ENCODE assay signal across 1 cellular context in genomic region chr12:124863409-124864325, GRCh38.
TF ChIP-seq lines count a peak whose summit lies in the region.

SCARB1 (minus strand) TSS chr12:124863864; CDS start chr12:124863720, 144 bp downstream.

TF ChIP-seq in K562, 482 proteins besides CTCF, POLR2A, EP300 and RAD21 (continued from another document and continues in another):
- TF ChIP-seq CHD7 (IDR thresholded peaks at IDR 0.05; ENCODE audit: low read depth, low read length) (no peak), TCF7 (IDR thresholded peaks at IDR 0.05; ENCODE audit: borderline replicate concordance) (0 out of 2 replicates have a peak, but pooled peaks have one; percentile 21), GTF3C2 (IDR thresholded peaks at IDR 0.05; ENCODE audit: borderline replicate concordance, extremely low read depth, insufficient read length) (no peak), ZKSCAN8 (CRISPR knock-in tag; IDR thresholded peaks at IDR 0.05) (no peak), SOX6 (IDR thresholded peaks at IDR 0.05) (0 out of 2 replicates have a peak, but pooled peaks have one; percentile 27), KLF13 (tag; IDR thresholded peaks at IDR 0.05; ENCODE audit: borderline replicate concordance, low read depth) (0 out of 2 replicates have a peak, but pooled peaks have one; percentile 39), ZNF780A (CRISPR knock-in tag; IDR thresholded peaks at IDR 0.05) (no peak), ID3 (CRISPR knock-in tag; IDR thresholded peaks at IDR 0.05) (no peak), ID3 (tag; IDR thresholded peaks at IDR 0.05) (0 out of 2 replicates have a peak, but pooled peaks have one; percentile 16), TBP (optimal IDR thresholded peaks at IDR 0.05; ENCODE audit: low read depth, low read length) (peak; percentile 90), MAZ (CRISPR knock-in tag; conservative IDR thresholded peaks at IDR 0.05 in 1 of 2, IDR thresholded peaks at IDR 0.05 in 1 of 2) (peak; percentile 65 to 70; a peak in 3 of 4 replicates), ZNF324 (CRISPR knock-in tag; IDR thresholded peaks at IDR 0.05) (peak; percentile 30; the same call in 1 of the 2 replicates), PHB2 (IDR thresholded peaks at IDR 0.05; ENCODE audit: low read depth) (0 out of 2 replicates have a peak, but pooled peaks have one; percentile 16), GTF2E2 (tag; IDR thresholded peaks at IDR 0.05) (0 out of 2 replicates have a peak, but pooled peaks have one; percentile 51), CSDE1 (IDR thresholded peaks at IDR 0.05) (no peak), FIP1L1 (IDR thresholded peaks at IDR 0.05; ENCODE audit: low read depth, low read length, poor library complexity, severe bottlenecking) (peak; percentile 92), ZFX (CRISPR knock-in tag; IDR thresholded peaks at IDR 0.05) (peak; percentile 73), TAF9B (IDR thresholded peaks at IDR 0.05; ENCODE audit: partially characterized antibody) (peak; percentile 41), ZNF124 (CRISPR knock-in tag; IDR thresholded peaks at IDR 0.05) (0 out of 2 replicates have a peak, but pooled peaks have one; percentile 25), ZBTB2 (IDR thresholded peaks at IDR 0.05) (0 out of 2 replicates have a peak, but pooled peaks have one; percentile 26), ATF1 (CRISPR knock-in tag; IDR thresholded peaks at IDR 0.05) (no peak), ATF1 (tag; IDR thresholded peaks at IDR 0.05) (no peak), ZBTB17 (CRISPR knock-in tag; IDR thresholded peaks at IDR 0.05) (peak; percentile 46; the same call in 1 of the 2 replicates), ZBTB11 (CRISPR knock-in tag; IDR thresholded peaks at IDR 0.05) (0 out of 6 replicates have a peak, but pooled peaks of 1 of the 3 experiments have one; percentile 8), NR2C2 (CRISPR knock-in tag; IDR thresholded peaks at IDR 0.05) (peak; percentile 26; the same call in 1 of the 2 replicates), NR2C2 (tag; IDR thresholded peaks at IDR 0.05) (no peak), SMARCE1 (IDR thresholded peaks at IDR 0.05) (peak; percentile 79; the same call in 1 of the 2 replicates), HLTF (IDR thresholded peaks at IDR 0.05) (peak; percentile 85), NFE2L1 (tag; IDR thresholded peaks at IDR 0.05; ENCODE audit: borderline replicate concordance, low read depth) (no peak), ZBTB26 (CRISPR knock-in tag; IDR thresholded peaks at IDR 0.05) (peak; percentile 63; the same call in 1 of the 2 replicates), PKNOX1 (IDR thresholded peaks at IDR 0.05) (peak; percentile 26), JUND (IDR thresholded peaks at IDR 0.05; ENCODE audit: borderline replicate concordance, low read depth, low read length) (0 out of 2 replicates have a peak, but pooled peaks have one; percentile 9), JUND (tag; IDR thresholded peaks at IDR 0.05; ENCODE audit: borderline replicate concordance, low read depth, low read length) (no peak)
